In genomic region chr9:9674461-9674860, GRCh38 we compare ENCODE assay signal across 23 cellular contexts.
"Had no signal": no experiment of that assay in that cellular context is flagged by ENCODE, and none has a peak within 500 bp of the region (broad histone marks: within the 10 kb centered on the region; RNA-seq: fewer than 3 reads in every experiment).

No MANE protein-coding gene starts in this region.

- H3K27ac Mint-ChIP-seq: T-cell had no signal

- H3K4me3 ChIP-seq: SJSA1, SK-N-MC had no signal

- H3K4me1 ChIP-seq: SJSA1 had no signal

- H3K4me3 Mint-ChIP-seq: T-cell had no signal

- H3K4me2 ChIP-seq: KMS-11 had no signal

- FAIRE-seq: HTR-8/SVneo, RCC 7860 had no signal

- H3K36me3 Mint-ChIP-seq: T-cell had no signal

- H3K36me3 ChIP-seq: SJSA1 had no signal

- H3K27me3 Mint-ChIP-seq: T-cell had no signal

- DNase-seq: Kasumi-1, MM.1S, NCI-H1092 treated with DMSO at 0.1 percent for 48 hours, NCI-H1417, NCI-H1436 treated with DMSO at 0.1 percent for 48 hours, NCI-H1694, NCI-H187 treated with DMSO at 0.1 percent for 48 hours, NCI-H2081, NCI-H2107, NCI-H2227 treated with DMSO at 0.1 percent for 48 hours, NCI-H524 treated with DMSO at 0.1 percent for 48 hours, NCI-H69, NCI-H774, Right ventricle myocardium superior, RPMI8226, SIG-M5, T-cell had no signal

- H3K27ac ChIP-seq: HL-60, KMS-11, SJSA1, SK-N-MC had no signal

- H3K9ac ChIP-seq: KMS-11 had no signal

- H3K27me3 ChIP-seq: SJSA1 had no signal

- H3K4me1 Mint-ChIP-seq: T-cell had no signal

- H3K9me3 ChIP-seq: SJSA1 had no signal

- ATAC-seq: T-cell had no signal
